ENCODE assay signal across 11 cellular contexts in genomic region chr16:89314858-89315257, GRCh38.
DNase-seq lines count a peak whose midpoint lies in the region; TF ChIP-seq lines count a peak whose summit lies in the region.
"Had no signal": no experiment of that assay in that cellular context is flagged by ENCODE, and none has a peak within 500 bp of the region (broad histone marks: within the 10 kb centered on the region; RNA-seq: fewer than 3 reads in every experiment).

No MANE protein-coding gene starts in this region.

- peaks cover 94% of the 10 kb centered on the region for H3K79me2 ChIP-seq in MM.1S (ENCODE audit: low read length)

- no peaks in the 10 kb centered on the region for H3K27me3 Mint-ChIP-seq in CD4-positive, alpha-beta memory T cell
- H3K27me3 Mint-ChIP-seq in osteocyte (ENCODE audit: unreplicated experiment): no peaks in the 10 kb centered on the region

- H3K36me3 Mint-ChIP-seq in CD4-positive, alpha-beta memory T cell: peaks cover 0 to 31% of the 10 kb centered on the region in 2 donors
- H3K36me3 Mint-ChIP-seq in osteocyte (ENCODE audit: unreplicated experiment): peaks cover 5% of the 10 kb centered on the region

- TF ChIP-seq CTCF in MM.1S (IDR thresholded peaks at IDR 0.05; ENCODE audit: low read length): no peak
- no peak for TF ChIP-seq CTCF in osteocyte (IDR thresholded peaks at IDR 0.05)
- no peak for TF ChIP-seq CTCF in GM10266 (IDR thresholded peaks at IDR 0.05; ENCODE audit: control insufficient read depth, insufficient read depth, low read depth, missing control alignments)

- peak overlapping the region; percentile 95 to 100 (median 98) for H3K27ac Mint-ChIP-seq in CD4-positive, alpha-beta memory T cell
- H3K27ac Mint-ChIP-seq in osteocyte (ENCODE audit: unreplicated experiment): peak overlapping the region; percentile 89

- DNase-seq in CD4-positive, alpha-beta memory T cell: no peak
- no peak for DNase-seq in MM.1S
- no peak for DNase-seq in osteocyte (ENCODE audit: extremely low spot score, unreplicated experiment)
- no peak for DNase-seq in NCI-H2081 (lab: John Stamatoyannopoulos, UW)
- no peak for DNase-seq in NCI-H774 (lab: John Stamatoyannopoulos, UW)
- no peak for DNase-seq in GM10266 (ENCODE audit: extremely low spot score)
- DNase-seq: brain microvascular endothelial cell; HCEC 1CT; Karpas-422; stimulated activated CD8-positive, alpha-beta memory T cell treated with anti-CD3 and anti-CD28 coated beads, Interleukin-4, amount 100 ng/mL, for 48 hours had no signal

- H3F3A ChIP-seq in MM.1S (ENCODE audit: insufficient read depth, low read length): peaks cover 16% of the 10 kb centered on the region

- H3K4me1 Mint-ChIP-seq in CD4-positive, alpha-beta memory T cell: peaks cover 69 to 96% (median 81%) of the 10 kb centered on the region in 4 donors
- peaks cover 63% of the 10 kb centered on the region for H3K4me1 Mint-ChIP-seq in osteocyte (ENCODE audit: unreplicated experiment)

- CTCF ChIA-PET in CD4-positive, alpha-beta memory T cell (lab: Charles Lee; ENCODE audit: partially characterized antibody): interaction anchor here (1.5 to 3.6 kb wide), 5 partner anchors 26 to 242 kb away, joined by 4 to 16 read pairs (median 12); no protein-coding TSS in a partner anchor

- H3K9me2 ChIP-seq in MM.1S (replicated peaks; ENCODE audit: insufficient read depth, low read length): no peaks in the 10 kb centered on the region

- H3K9ac ChIP-seq in MM.1S (ENCODE audit: low read length): no peak overlapping the region

- POLR2A ChIA-PET in CD4-positive, alpha-beta memory T cell (lab: Charles Lee; ENCODE audit: partially characterized antibody): interaction anchor here (0.8 to 4.7 kb wide), 19 partner anchors 9 to 558 kb away, joined by 3 to 39 read pairs (median 13); partner anchors contain the start of genes ANKRD11, SPG7 and TCF25

- peaks cover 98% of the 10 kb centered on the region for H3K4me1 ChIP-seq in CD4-positive, alpha-beta memory T cell (ENCODE audit: insufficient read depth, low read length)
- H3K4me1 ChIP-seq in MM.1S (ENCODE audit: low read length): peaks cover 44% of the 10 kb centered on the region

- H3K4me3 Mint-ChIP-seq in CD4-positive, alpha-beta memory T cell: peak overlapping the region; percentile 79 to 90 (median 83)
- H3K4me3 Mint-ChIP-seq in osteocyte (ENCODE audit: unreplicated experiment): no peak overlapping the region

- no peak overlapping the region for H3K4me2 ChIP-seq in MM.1S (ENCODE audit: low read depth, low read length)

- no peaks in the 10 kb centered on the region for H3K9me3 ChIP-seq in CD4-positive, alpha-beta memory T cell (ENCODE audit: control insufficient read depth in 1 of 2, low read length in 2 of 2)
- no peaks in the 10 kb centered on the region for H3K9me3 ChIP-seq in MM.1S (replicated peaks; ENCODE audit: insufficient read depth, low read length)

- H3K27ac ChIP-seq in CD4-positive, alpha-beta memory T cell (ENCODE audit: low read depth, low read length): peak overlapping the region; percentile 87
- H3K27ac ChIP-seq in MM.1S (ENCODE audit: low read length) (peak overlapping the region; percentile 90; the same call in 1 of the 2 replicates), cingulate gyrus (ENCODE audit: low read depth, low read length) (peak overlapping the region; percentile 54)

- H4K20me1 ChIP-seq in MM.1S (ENCODE audit: insufficient read depth, low read length): no peaks in the 10 kb centered on the region

- peak overlapping the region in 1 of 2 donors; percentile 33 for H3K4me3 ChIP-seq in CD4-positive, alpha-beta memory T cell (ENCODE audit: low read length in 2 of 2)
- H3K4me3 ChIP-seq in MM.1S (ENCODE audit: low read length): no peak overlapping the region

- intact Hi-C loops in CD4-positive, alpha-beta memory T cell (cut with micrococcal nuclease): loop anchor here (1.0 to 5.0 kb wide), 3 partner anchors 172 to 242 kb away; partner anchors contain the start of gene SPG7

- H3K27me3 ChIP-seq in CD4-positive, alpha-beta memory T cell (ENCODE audit: insufficient read depth, low read length): no peaks in the 10 kb centered on the region
- no peaks in the 10 kb centered on the region for H3K27me3 ChIP-seq in MM.1S (replicated peaks; ENCODE audit: insufficient read depth, low read length)
- H3K27me3 ChIP-seq: brain microvascular endothelial cell had no signal

- H2AFZ ChIP-seq in MM.1S (ENCODE audit: low read length): no peak overlapping the region

- peaks cover 16% of the 10 kb centered on the region for H3K36me3 ChIP-seq in CD4-positive, alpha-beta memory T cell (ENCODE audit: insufficient read depth, low read length)
- H3K36me3 ChIP-seq in MM.1S (replicated peaks; ENCODE audit: insufficient read depth, low read length): no peaks in the 10 kb centered on the region

- H3K9me3 Mint-ChIP-seq in CD4-positive, alpha-beta memory T cell: peaks cover 0 to 5% (median 0%) of the 10 kb centered on the region in 8 donors
- no peaks in the 10 kb centered on the region for H3K9me3 Mint-ChIP-seq in osteocyte (ENCODE audit: unreplicated experiment)
